19 cellular contexts compared by ENCODE assay signal in genomic region chr4:36043901-36044300, GRCh38.
"Had no signal": no experiment of that assay in that cellular context is flagged by ENCODE, and none has a peak within 500 bp of the region (broad histone marks: within the 10 kb centered on the region; RNA-seq: fewer than 3 reads in every experiment).

No MANE protein-coding gene starts in this region.

- FAIRE-seq: RCC 7860 had no signal

- H3K36me3 ChIP-seq: breast epithelium had no signal

- H3K27me3 ChIP-seq: breast epithelium had no signal

- ATAC-seq: activated CD4-positive, CD25-positive, alpha-beta regulatory T cell treated with anti-CD3 and anti-CD28 coated beads, Interleukin-2, amount 50 U/mL, for 24 hours; activated CD8-positive, alpha-beta memory T cell treated with anti-CD3 and anti-CD28 coated beads, Interleukin-2, amount 10 ng/mL, durations not matched to agents 7 days and 5 days had no signal

- H3K4me3 ChIP-seq: breast epithelium had no signal

- DNase-seq: activated CD4-positive, alpha-beta T cell treated with anti-CD3 and anti-CD28 coated beads for 48 hours; activated CD4-positive, alpha-beta T cell treated with anti-CD3 and anti-CD28 coated beads, Interleukin-2, amount 50 U/mL, for 48 hours; activated CD8-positive, alpha-beta memory T cell treated with anti-CD3 and anti-CD28 coated beads, Interleukin-2, amount 10 ng/mL, durations not matched to agents 7 days and 5 days; activated effector memory CD4-positive, alpha-beta T cell treated with Interleukin-2 at 50 U/mL for 16 hours; activated naive CD4-positive, alpha-beta T cell; activated T-cell treated with anti-CD3 and anti-CD28 coated beads, Interleukin-2, amount 50 U/mL, for 24 hours; amygdala; central memory CD4-positive, alpha-beta T cell; MM.1S; NCI-H1105; NCI-H1436 treated with DMSO at 0.1 percent for 48 hours; NCI-H187 treated with DMSO at 0.1 percent for 48 hours; NCI-H2081 treated with DMSO at 0.1 percent for 48 hours; NCI-H446; NCI-H524; SHP77 treated with DMSO at 0.1 percent for 48 hours had no signal
